ENCODE assay signal across 10 cellular contexts in genomic region chr4:36322921-36323354, GRCh38. TPM values are rescaled to one million over a fixed set of nuclear protein-coding genes. Genes with fewer than 3 reads are reported as not detected.
DNase-seq lines count a peak whose midpoint lies in the region; ATAC-seq and TF ChIP-seq lines count a peak whose summit lies in the region.
"Had no signal": no experiment of that assay in that cellular context is flagged by ENCODE, and none has a peak within 500 bp of the region (broad histone marks: within the 10 kb centered on the region; RNA-seq: fewer than 3 reads in every experiment).

No MANE protein-coding gene starts in this region.

- H3K4me3 ChIP-seq in psoas muscle, result no peak overlapping the region
- H3K4me3 ChIP-seq: ovary had no signal

- intact Hi-C loops in psoas muscle (cut with DNase I), result no loop called here

- no peak for TF ChIP-seq CTCF in psoas muscle (IDR thresholded peaks at IDR 0.05)

- H3K27ac ChIP-seq in psoas muscle, result no peak overlapping the region
- H3K27ac ChIP-seq: ovary had no signal

- H3K4me3 Mint-ChIP-seq in IgD-negative memory B cell, result peak overlapping the region; percentile 6 to 69 (median 26)
- H3K4me3 Mint-ChIP-seq in activated naive CD8-positive, alpha-beta T cell treated with anti-CD3 and anti-CD28 coated beads for 36 hours, result peak overlapping the region; percentile 44

- no peaks in the 10 kb centered on the region for H3K9me3 Mint-ChIP-seq in IgD-negative memory B cell
- H3K9me3 Mint-ChIP-seq in activated naive CD8-positive, alpha-beta T cell treated with anti-CD3 and anti-CD28 coated beads for 36 hours, result no peaks in the 10 kb centered on the region

- ATAC-seq in psoas muscle, result no peak

- 69 to 81% (median 76%) methylated on average over 7 of the region's 7 CpGs for WGBS in psoas muscle, 3 donors

- DNase-seq in stimulated activated CD4-positive, alpha-beta T cell treated with anti-CD3 and anti-CD28 coated beads, Interleukin-15, amount 100 ng/mL, for 24 hours, result peak; percentile 46
- DNase-seq in stimulated activated CD4-positive, alpha-beta T cell treated with anti-CD3 and anti-CD28 coated beads, Interleukin-2, amount 100 ng/mL, for 48 hours, result no peak
- DNase-seq in activated naive CD8-positive, alpha-beta T cell treated with anti-CD3 and anti-CD28 coated beads for 36 hours, result peak; percentile 44
- no peak for DNase-seq in epidermal melanocyte (ENCODE audit: insufficient read length, low spot score)
- no peak for DNase-seq in psoas muscle
- no peak for DNase-seq in NCI-H226
- no peak for DNase-seq in NCI-H345 (lab: John Stamatoyannopoulos, UW)
- DNase-seq: NCI-H510A treated with DMSO at 0.1 percent for 48 hours, ovary had no signal

- H3K9me3 ChIP-seq in psoas muscle, result no peaks in the 10 kb centered on the region
- H3K9me3 ChIP-seq: ovary had no signal

- peaks cover 2% of the 10 kb centered on the region for H3K36me3 Mint-ChIP-seq in IgD-negative memory B cell
- peaks cover 2% of the 10 kb centered on the region for H3K36me3 Mint-ChIP-seq in activated naive CD8-positive, alpha-beta T cell treated with anti-CD3 and anti-CD28 coated beads for 36 hours

- H3K27me3 ChIP-seq in psoas muscle (ENCODE audit: insufficient read depth in 3 of 3, low read length in 2 of 3), result no peaks in the 10 kb centered on the region
- H3K27me3 ChIP-seq: ovary had no signal

- H3K36me3 ChIP-seq in psoas muscle (ENCODE audit: insufficient read depth in 1 of 2, low read depth in 1 of 2), result no peaks in the 10 kb centered on the region
- H3K36me3 ChIP-seq: ovary had no signal

- H3K27me3 Mint-ChIP-seq in IgD-negative memory B cell, result no peaks in the 10 kb centered on the region
- H3K27me3 Mint-ChIP-seq in activated naive CD8-positive, alpha-beta T cell treated with anti-CD3 and anti-CD28 coated beads for 36 hours, result no peaks in the 10 kb centered on the region

- H3K4me1 Mint-ChIP-seq in IgD-negative memory B cell, result peaks cover 52 to 65% (median 56%) of the 10 kb centered on the region in 3 donors
- H3K4me1 Mint-ChIP-seq in activated naive CD8-positive, alpha-beta T cell treated with anti-CD3 and anti-CD28 coated beads for 36 hours, result peaks cover 69% of the 10 kb centered on the region

- peak overlapping the region; percentile 8 to 60 (median 49) for H3K27ac Mint-ChIP-seq in IgD-negative memory B cell
- H3K27ac Mint-ChIP-seq in activated naive CD8-positive, alpha-beta T cell treated with anti-CD3 and anti-CD28 coated beads for 36 hours, result peak overlapping the region; percentile 88

- H3K4me1 ChIP-seq in psoas muscle, result no peaks in the 10 kb centered on the region

RNA-seq across cellular contexts. Expression of gene DTHD1, which starts 41.5 kb away (rescaled TPM):
- polyA plus RNA-seq in IgD-negative memory B cell (not detected), psoas muscle (under 1 TPM in 1 of 3 donors, not detected in 2; 0.01 TPM)
- under 1 TPM; 0.08 to 0.12 TPM for total RNA-seq in activated naive CD8-positive, alpha-beta T cell treated with anti-CD3 and anti-CD28 coated beads for 36 hours
- under 1 TPM in 2 of 4 donors, not detected in 2; 0.07 to 0.15 TPM for total RNA-seq in psoas muscle

Comparison
In these comparisons a context has a peak if more than half of its experiments do, and no peak if none do; other contexts are left out.
1. DNase-seq: peak in stimulated activated CD4-positive, alpha-beta T cell treated with anti-CD3 and anti-CD28 coated beads, Interleukin-15, amount 100 ng/mL, for 24 hours (single experiment) and activated naive CD8-positive, alpha-beta T cell treated with anti-CD3 and anti-CD28 coated beads for 36 hours (single experiment); none in stimulated activated CD4-positive, alpha-beta T cell treated with anti-CD3 and anti-CD28 coated beads, Interleukin-2, amount 100 ng/mL, for 48 hours (0 of 2), epidermal melanocyte (single experiment), psoas muscle (0 of 2), NCI-H226 (single experiment) and NCI-H345 (single experiment).